In the genomic region with DNA sequence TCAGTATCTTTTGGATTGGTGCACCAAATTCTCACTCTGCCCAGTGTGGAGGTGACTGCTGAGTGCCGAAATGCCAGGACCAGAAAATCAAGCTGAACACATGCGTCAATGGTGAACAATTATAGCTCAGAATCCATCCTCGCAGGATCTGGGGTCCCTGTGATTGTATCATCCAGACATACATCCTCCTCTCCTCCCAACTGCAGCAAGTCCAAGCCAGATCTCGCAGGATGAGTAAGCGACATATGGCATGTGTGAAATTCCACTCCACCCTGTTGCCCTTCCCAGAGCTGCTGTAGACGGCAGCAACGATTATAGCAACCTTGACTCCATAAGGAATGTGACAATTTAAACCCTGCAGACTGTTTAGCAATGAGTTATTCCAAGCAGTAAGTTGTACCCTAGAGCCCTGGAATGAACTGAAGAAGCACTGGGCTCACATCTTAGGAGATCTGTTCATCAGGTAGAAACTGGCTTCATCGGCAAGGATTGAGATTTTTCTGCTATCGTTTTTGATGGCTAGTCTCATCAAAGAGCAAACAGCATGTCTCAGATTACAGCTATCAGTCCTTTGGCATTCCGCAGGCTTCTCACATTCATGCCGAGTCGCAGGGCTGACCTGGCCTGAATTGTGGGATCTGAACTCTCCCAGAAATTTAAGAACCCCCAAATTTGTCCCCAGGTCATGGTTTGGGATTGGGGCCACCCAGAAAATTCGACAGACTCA, we compare ENCODE assay signal across 7 cellular contexts. TPM values are rescaled to one million over a fixed set of nuclear protein-coding genes. Genes with fewer than 3 reads are reported as not detected.
A peak's percentile ranks its signal among the peaks of the same experiment; 100 is the strongest.
DNase-seq lines count a peak whose midpoint lies in the region; ATAC-seq and TF ChIP-seq lines count a peak whose summit lies in the region.

No MANE protein-coding gene starts in this region.

- peak; percentile 53 to 94 (median 90) for ATAC-seq in heart right ventricle

- H3K9ac ChIP-seq in smooth muscle cell (ENCODE audit: low read depth): peak overlapping the region; percentile 33

- no peaks in the 10 kb centered on the region for H3K27me3 ChIP-seq in heart right ventricle
- H3K27me3 ChIP-seq in smooth muscle cell (ENCODE audit: low read depth): no peaks in the 10 kb centered on the region

- CTCF ChIA-PET in HEK293T (lab: Yijun Ruan, JAX): interaction anchor here (0.7 to 1.4 kb wide), 3 partner anchors 9 to 174 kb away, joined by 3 to 5 read pairs (median 3); no protein-coding TSS in a partner anchor

- H3K36me3 ChIP-seq in heart right ventricle: no peaks in the 10 kb centered on the region
- H3K36me3 ChIP-seq in smooth muscle cell (ENCODE audit: low read depth): no peaks in the 10 kb centered on the region

- no peak for TF ChIP-seq CTCF in heart right ventricle (IDR thresholded peaks at IDR 0.05)
- no peak for TF ChIP-seq CTCF in smooth muscle cell (IDR thresholded peaks at IDR 0.05; ENCODE audit: borderline replicate concordance, insufficient read depth, poor library complexity, severe bottlenecking)

- peaks cover 20% of the 10 kb centered on the region for H3F3A ChIP-seq in smooth muscle cell (ENCODE audit: low read depth)

- H3K27ac ChIP-seq in heart right ventricle (peak overlapping the region; percentile 7 to 95 (median 78)), smooth muscle cell (ENCODE audit: low read depth) (peak overlapping the region; percentile 83)

- H3K4me3 ChIP-seq in heart right ventricle (no peak overlapping the region), smooth muscle cell (no peak overlapping the region)

- 35 to 43% methylated on average over 13 of the region's 13 CpGs for WGBS in heart right ventricle, 2 donors
- WGBS in smooth muscle cell (ENCODE audit: low lambda C conversion rate): 16% methylated on average over 13 of the region's 13 CpGs

- peak; percentile 8 for DNase-seq in HEK293T (ENCODE audit: extremely low spot score)
- peak; percentile 5 to 54 for DNase-seq in SW 1271 (lab: John Stamatoyannopoulos, UW)
- DNase-seq in heart right ventricle: peak; percentile 65 to 79
- DNase-seq in smooth muscle cell (lab: John Stamatoyannopoulos, UW; ENCODE audit: unreplicated experiment): no peak
- no peak for DNase-seq in NCI-H2107 treated with DMSO at 0.1 percent for 48 hours (lab: John Stamatoyannopoulos, UW; ENCODE audit: unreplicated experiment)
- DNase-seq in NCI-H2227 (lab: John Stamatoyannopoulos, UW; ENCODE audit: unreplicated experiment): no peak
- DNase-seq in stimulated activated naive CD4-positive, alpha-beta T cell (lab: John Stamatoyannopoulos, UW): no peak

- intact Hi-C loops in heart right ventricle (cut with DNase I): loop anchor here in 2 of 10 donors (5.0 kb wide), 2 partner anchors 35 to 40 kb away; a partner anchor contains a TSS

- H2AFZ ChIP-seq in smooth muscle cell (ENCODE audit: low read depth): no peak overlapping the region

- H3K4me1 ChIP-seq in heart right ventricle: peaks cover 5 to 36% (median 24%) of the 10 kb centered on the region in 9 donors
- H3K4me1 ChIP-seq in smooth muscle cell (ENCODE audit: low read depth): peaks cover 6% of the 10 kb centered on the region

- H3K79me2 ChIP-seq in smooth muscle cell (ENCODE audit: low read depth): no peaks in the 10 kb centered on the region

- no peaks in the 10 kb centered on the region for H4K20me1 ChIP-seq in smooth muscle cell (ENCODE audit: low read depth)

- POLR2A ChIA-PET in HEK293T (lab: Yijun Ruan, JAX): interaction anchor here (0.8 to 2.2 kb wide), 3 partner anchors 9 to 35 kb away, joined by 3 to 10 read pairs (median 3); a partner anchor contains a TSS

- H3K4me2 ChIP-seq in smooth muscle cell: peak overlapping the region; percentile 61

- peaks cover 0 to 15% (median 0%) of the 10 kb centered on the region in 11 donors for H3K9me3 ChIP-seq in heart right ventricle
- no peaks in the 10 kb centered on the region for H3K9me3 ChIP-seq in smooth muscle cell (replicated peaks; ENCODE audit: low read depth)

TF ChIP-seq in HEK293T, 16 proteins besides CTCF, POLR2A, EP300 and RAD21:
- TF ChIP-seq ARNT (IDR thresholded peaks at IDR 0.05): no peak
- no peak for TF ChIP-seq BHLHE40 (IDR thresholded peaks at IDR 0.05; ENCODE audit: borderline replicate concordance)
- TF ChIP-seq NFRKB (IDR thresholded peaks at IDR 0.05): no peak
- TF ChIP-seq FOXA1 (IDR thresholded peaks at IDR 0.05): no peak
- TF ChIP-seq TARDBP (IDR thresholded peaks at IDR 0.05): no peak
- TF ChIP-seq L3MBTL2 (conservative IDR thresholded peaks at IDR 0.05): no peak
- TF ChIP-seq, protein P1, sequence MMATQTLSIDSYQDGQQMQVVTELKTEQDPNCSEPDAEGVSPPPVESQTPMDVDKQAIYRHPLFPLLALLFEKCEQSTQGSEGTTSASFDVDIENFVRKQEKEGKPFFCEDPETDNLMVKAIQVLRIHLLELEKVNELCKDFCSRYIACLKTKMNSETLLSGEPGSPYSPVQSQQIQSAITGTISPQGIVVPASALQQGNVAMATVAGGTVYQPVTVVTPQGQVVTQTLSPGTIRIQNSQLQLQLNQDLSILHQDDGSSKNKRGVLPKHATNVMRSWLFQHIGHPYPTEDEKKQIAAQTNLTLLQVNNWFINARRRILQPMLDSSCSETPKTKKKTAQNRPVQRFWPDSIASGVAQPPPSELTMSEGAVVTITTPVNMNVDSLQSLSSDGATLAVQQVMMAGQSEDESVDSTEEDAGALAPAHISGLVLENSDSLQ (IDR thresholded peaks at IDR 0.05): no peak
- TF ChIP-seq CTBP1 (IDR thresholded peaks at IDR 0.05; ENCODE audit: borderline replicate concordance): no peak
- no peak for TF ChIP-seq LEF1 (IDR thresholded peaks at IDR 0.05; ENCODE audit: borderline replicate concordance)
- TF ChIP-seq FOXK2 (IDR thresholded peaks at IDR 0.05): no peak
- no peak for TF ChIP-seq ELF4 (IDR thresholded peaks at IDR 0.05)
- no peak for TF ChIP-seq FOXM1 (IDR thresholded peaks at IDR 0.05; ENCODE audit: borderline replicate concordance)
- no peak for TF ChIP-seq SUZ12 (IDR thresholded peaks at IDR 0.05)
- TF ChIP-seq ZNF384 (IDR thresholded peaks at IDR 0.05): no peak
- TF ChIP-seq HDGF (IDR thresholded peaks at IDR 0.05; ENCODE audit: borderline replicate concordance): no peak

RNA-seq across cellular contexts. Expression of a gene that starts 35.5 kb away (rescaled TPM):
- total RNA-seq in heart right ventricle (1,000 to 10,000 TPM in 8 of 10 donors, 100 to 1,000 TPM in 2; 975 to 3,169 (median 1,932) TPM), smooth muscle cell (5.9 and 36.6 TPM in 2 replicates)
- polyA plus RNA-seq in heart right ventricle (100 to 1,000 TPM; 175 to 259 TPM), smooth muscle cell (5.5 and 9.0 TPM in 2 replicates)

Comparison
In these comparisons a context has a peak if more than half of its experiments do, and no peak if none do; other contexts are left out.
1. DNase-seq: peak in HEK293T (single experiment), SW 1271 (2 of 2) and heart right ventricle (2 of 2); none in smooth muscle cell (single experiment), NCI-H2107 treated with DMSO at 0.1 percent for 48 hours (single experiment), NCI-H2227 (single experiment) and stimulated activated naive CD4-positive, alpha-beta T cell (0 of 6).
2. RNA of a gene that starts 35.5 kb away (total RNA-seq): 975 to 3,169 TPM in heart right ventricle; 5.9 to 36.6 TPM in smooth muscle cell; every median in the first group is over 10 times any median in the second.